1 cellular context compared by ENCODE assay signal in the genomic region with DNA sequence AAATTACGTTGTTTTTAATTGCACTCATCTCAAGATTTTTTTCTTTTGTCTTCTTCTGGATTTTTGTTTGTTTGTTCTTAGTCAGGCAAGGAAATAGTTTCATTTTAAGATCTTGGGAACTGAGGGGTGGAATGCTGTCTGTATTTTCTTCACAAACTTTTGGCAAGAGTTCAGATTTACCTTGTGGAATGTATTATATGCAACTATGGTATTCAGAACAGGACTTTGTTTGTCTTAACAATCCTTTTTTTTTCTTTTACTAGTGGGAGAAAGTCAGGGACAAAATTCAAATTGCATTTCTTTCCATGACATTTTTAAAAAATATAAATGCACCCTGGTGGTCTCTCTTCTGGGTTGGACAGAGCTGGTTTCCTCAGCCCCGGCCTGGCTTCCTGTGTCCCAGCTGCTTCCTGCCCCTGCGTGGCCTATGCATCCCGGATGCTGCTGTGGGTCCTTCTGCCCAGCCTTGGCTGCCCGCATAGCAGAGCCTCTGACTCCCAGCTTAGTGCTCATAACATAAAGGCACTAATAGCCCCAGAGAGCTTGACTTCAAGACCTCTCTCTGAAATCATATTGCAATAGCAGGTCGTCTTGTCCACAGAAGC.
TF ChIP-seq lines count a peak whose summit lies in the region.

No MANE protein-coding gene starts in this region.

TF ChIP-seq in HepG2, 621 proteins besides CTCF, POLR2A, EP300 and RAD21 (continued from another document):
- no peak for TF ChIP-seq PCBP2 (optimal IDR thresholded peaks at IDR 0.05; ENCODE audit: low read depth, low read length, poor library complexity, severe bottlenecking)
- TF ChIP-seq, protein P1, sequence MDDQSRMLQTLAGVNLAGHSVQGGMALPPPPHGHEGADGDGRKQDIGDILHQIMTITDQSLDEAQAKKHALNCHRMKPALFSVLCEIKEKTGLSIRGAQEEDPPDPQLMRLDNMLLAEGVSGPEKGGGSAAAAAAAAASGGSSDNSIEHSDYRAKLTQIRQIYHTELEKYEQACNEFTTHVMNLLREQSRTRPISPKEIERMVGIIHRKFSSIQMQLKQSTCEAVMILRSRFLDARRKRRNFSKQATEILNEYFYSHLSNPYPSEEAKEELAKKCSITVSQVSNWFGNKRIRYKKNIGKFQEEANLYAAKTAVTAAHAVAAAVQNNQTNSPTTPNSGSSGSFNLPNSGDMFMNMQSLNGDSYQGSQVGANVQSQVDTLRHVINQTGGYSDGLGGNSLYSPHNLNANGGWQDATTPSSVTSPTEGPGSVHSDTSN (CRISPR knock-in tag; IDR thresholded peaks at IDR 0.05; ENCODE audit: borderline replicate concordance): no peak
- TF ChIP-seq, protein P2, sequence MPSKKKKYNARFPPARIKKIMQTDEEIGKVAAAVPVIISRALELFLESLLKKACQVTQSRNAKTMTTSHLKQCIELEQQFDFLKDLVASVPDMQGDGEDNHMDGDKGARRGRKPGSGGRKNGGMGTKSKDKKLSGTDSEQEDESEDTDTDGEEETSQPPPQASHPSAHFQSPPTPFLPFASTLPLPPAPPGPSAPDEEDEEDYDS (CRISPR knock-in tag; IDR thresholded peaks at IDR 0.05): no peak
- no peak for TF ChIP-seq ZNF841 (CRISPR knock-in tag; IDR thresholded peaks at IDR 0.05; ENCODE audit: borderline replicate concordance)
- TF ChIP-seq TP53 (CRISPR knock-in tag; conservative IDR thresholded peaks at IDR 0.05): no peak
- no peak for TF ChIP-seq NFYC (CRISPR knock-in tag; IDR thresholded peaks at IDR 0.05)
- no peak for TF ChIP-seq ZNF354B (CRISPR knock-in tag; IDR thresholded peaks at IDR 0.05)
- no peak for TF ChIP-seq MTA1 (CRISPR knock-in tag; IDR thresholded peaks at IDR 0.05; ENCODE audit: borderline replicate concordance)
- TF ChIP-seq, protein P3, sequence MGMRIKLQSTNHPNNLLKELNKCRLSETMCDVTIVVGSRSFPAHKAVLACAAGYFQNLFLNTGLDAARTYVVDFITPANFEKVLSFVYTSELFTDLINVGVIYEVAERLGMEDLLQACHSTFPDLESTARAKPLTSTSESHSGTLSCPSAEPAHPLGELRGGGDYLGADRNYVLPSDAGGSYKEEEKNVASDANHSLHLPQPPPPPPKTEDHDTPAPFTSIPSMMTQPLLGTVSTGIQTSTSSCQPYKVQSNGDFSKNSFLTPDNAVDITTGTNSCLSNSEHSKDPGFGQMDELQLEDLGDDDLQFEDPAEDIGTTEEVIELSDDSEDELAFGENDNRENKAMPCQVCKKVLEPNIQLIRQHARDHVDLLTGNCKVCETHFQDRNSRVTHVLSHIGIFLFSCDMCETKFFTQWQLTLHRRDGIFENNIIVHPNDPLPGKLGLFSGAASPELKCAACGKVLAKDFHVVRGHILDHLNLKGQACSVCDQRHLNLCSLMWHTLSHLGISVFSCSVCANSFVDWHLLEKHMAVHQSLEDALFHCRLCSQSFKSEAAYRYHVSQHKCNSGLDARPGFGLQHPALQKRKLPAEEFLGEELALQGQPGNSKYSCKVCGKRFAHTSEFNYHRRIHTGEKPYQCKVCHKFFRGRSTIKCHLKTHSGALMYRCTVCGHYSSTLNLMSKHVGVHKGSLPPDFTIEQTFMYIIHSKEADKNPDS (CRISPR knock-in tag; IDR thresholded peaks at IDR 0.05): no peak
- TF ChIP-seq, protein P4, sequence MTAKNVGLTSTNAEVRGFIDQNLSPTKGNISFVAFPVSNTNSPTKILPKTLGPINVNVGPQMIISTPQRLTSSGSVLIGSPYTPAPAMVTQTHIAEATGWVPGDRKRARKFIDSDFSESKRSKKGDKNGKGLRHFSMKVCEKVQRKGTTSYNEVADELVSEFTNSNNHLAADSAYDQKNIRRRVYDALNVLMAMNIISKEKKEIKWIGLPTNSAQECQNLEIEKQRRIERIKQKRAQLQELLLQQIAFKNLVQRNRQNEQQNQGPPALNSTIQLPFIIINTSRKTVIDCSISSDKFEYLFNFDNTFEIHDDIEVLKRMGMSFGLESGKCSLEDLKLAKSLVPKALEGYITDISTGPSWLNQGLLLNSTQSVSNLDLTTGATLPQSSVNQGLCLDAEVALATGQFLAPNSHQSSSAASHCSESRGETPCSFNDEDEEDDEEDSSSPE (CRISPR knock-in tag; IDR thresholded peaks at IDR 0.05): no peak
- no peak for TF ChIP-seq EHMT2 (IDR thresholded peaks at IDR 0.05; ENCODE audit: borderline replicate concordance, low read depth, low read length)
- no peak for TF ChIP-seq ZBTB21 (CRISPR knock-in tag; IDR thresholded peaks at IDR 0.05)
- no peak for TF ChIP-seq SNRNP70 (IDR thresholded peaks at IDR 0.05; ENCODE audit: low read depth, low read length)
